Comparison of ENCODE assay signal across 18 cellular contexts in the genomic region with DNA sequence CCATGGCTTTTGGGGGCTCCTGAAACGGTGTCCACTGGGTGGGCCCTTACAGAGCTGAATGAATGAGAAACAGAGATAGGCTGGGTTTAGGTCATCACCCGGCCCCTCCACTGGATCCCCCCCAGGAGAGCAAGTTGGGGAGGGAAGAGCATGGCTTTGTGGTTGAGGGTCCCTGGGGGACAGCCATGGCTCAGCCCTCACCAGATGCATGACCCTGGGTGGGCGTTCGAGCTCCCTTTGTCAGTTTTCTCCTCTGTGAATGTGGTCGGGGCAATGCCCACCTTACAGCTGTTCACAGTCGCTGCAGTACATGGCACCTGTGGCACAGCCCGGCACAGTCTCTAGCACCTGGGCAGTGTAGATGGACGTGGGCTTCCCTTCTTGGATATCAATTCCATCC. TPM values are rescaled to one million over a fixed set of nuclear protein-coding genes. Genes with fewer than 3 reads are reported as not detected.
A peak's percentile ranks its signal among the peaks of the same experiment; 100 is the strongest.
DNase-seq lines count a peak whose midpoint lies in the region; ATAC-seq, FAIRE-seq and TF ChIP-seq lines count a peak whose summit lies in the region.
"Had no signal": no experiment of that assay in that cellular context is flagged by ENCODE, and none has a peak within 500 bp of the region (broad histone marks: within the 10 kb centered on the region; RNA-seq: fewer than 3 reads in every experiment).

No MANE protein-coding gene starts in this region.

- ATAC-seq in HG02759 (IDR thresholded peaks at IDR 0.05; ENCODE audit: unreplicated experiment) = no peak
- no peak for ATAC-seq in HepG2
- ATAC-seq: HCT116 had no signal

- no peak for TF ChIP-seq POLR2A in HepG2 (IDR thresholded peaks at IDR 0.05; ENCODE audit: insufficient read depth in 1 of 2, low read depth in 2 of 2, low read length in 2 of 2)

- no peak overlapping the region for H3K4me3 ChIP-seq in BLaER1 treated with 17β-estradiol and CSF1 and Interleukin-3, amounts not matched to agents 10 nM and 100 nM
- H3K4me3 ChIP-seq in osteoblast (ENCODE audit: insufficient read depth, low read length) = no peak overlapping the region
- H3K4me3 ChIP-seq in HepG2 (replicated peaks in 1 of 3; ENCODE audit: insufficient read depth in 1 of 3, low read depth in 2 of 3, low read length in 3 of 3) = no peak overlapping the region

- TF ChIP-seq EP300 in HepG2 (IDR thresholded peaks at IDR 0.05; ENCODE audit: low read depth in 2 of 2, low read length in 2 of 2) = no peak
- TF ChIP-seq EP300 in HepG2 (CRISPR knock-in tag; IDR thresholded peaks at IDR 0.05; ENCODE audit: borderline replicate concordance) = no peak

- in situ Hi-C loops in HepG2 (cut with HindIII; ENCODE audit: extremely low pct_ligation_motif_present, low pct_unique_long_range_greater_than_20kb) = no loop called here

- no peak for FAIRE-seq in HepG2 (lab: Jason Lieb, UNC)
- FAIRE-seq: HTR-8/SVneo had no signal

- H3K9ac ChIP-seq in BLaER1 treated with 17β-estradiol and CSF1 and Interleukin-3, amounts not matched to agents 10 nM and 100 nM = no peak overlapping the region
- no peak overlapping the region for H3K9ac ChIP-seq in HepG2 (ENCODE audit: insufficient read depth, low read depth, low read length)

- BruUV-seq in HepG2 (replicated peaks; lab: Mats Ljungman, UMichigan) = no TSS peak

- TF ChIP-seq CTCF in osteoblast (IDR thresholded peaks at IDR 0.05; ENCODE audit: extremely low read depth, low read depth, low read length) = no peak
- TF ChIP-seq CTCF in HepG2 (CRISPR knock-in tag; IDR thresholded peaks at IDR 0.05) = no peak

- CTCF ChIA-PET in HepG2 (lab: Yijun Ruan, JAX; ENCODE audit: low intra/inter-chr PET ratio, low total read pairs) = no interaction called here

- peaks cover 0 to 13% (median 3%) of the 10 kb centered on the region in 11 experiments; a peak in 7 of 22 replicates for H3K9me3 ChIP-seq in BLaER1 treated with 17β-estradiol and CSF1 and Interleukin-3, amounts not matched to agents 10 nM and 100 nM (replicated peaks in 1 of 11)
- H3K9me3 ChIP-seq in osteoblast (ENCODE audit: low read depth, low read length) (no peaks in the 10 kb centered on the region), HepG2 (ENCODE audit: low read length) (no peaks in the 10 kb centered on the region)
- H3K9me3 ChIP-seq: BE2C had no signal

- peak overlapping the region in 8 of 11 experiments; percentile 7 to 55 (median 21); a peak in 8 of 22 replicates for H3K4me2 ChIP-seq in BLaER1 treated with 17β-estradiol and CSF1 and Interleukin-3, amounts not matched to agents 10 nM and 100 nM
- H3K4me2 ChIP-seq in osteoblast (ENCODE audit: insufficient read depth, low read length) = no peak overlapping the region
- H3K4me2 ChIP-seq in HepG2 (ENCODE audit: low read depth, low read length) = no peak overlapping the region

- H2AFZ ChIP-seq in osteoblast (ENCODE audit: low read length) (no peak overlapping the region), HepG2 (ENCODE audit: low read length) (no peak overlapping the region)

- no peak overlapping the region for H3K27ac ChIP-seq in BLaER1 treated with 17β-estradiol and CSF1 and Interleukin-3, amounts not matched to agents 10 nM and 100 nM
- no peak overlapping the region for H3K27ac ChIP-seq in osteoblast (ENCODE audit: low read depth, low read length)
- H3K27ac ChIP-seq in HepG2 (ENCODE audit: extremely low read length, insufficient read depth, low read length) = no peak overlapping the region

- H3K27me3 ChIP-seq in BLaER1 treated with 17β-estradiol and CSF1 and Interleukin-3, amounts not matched to agents 10 nM and 100 nM = no peaks in the 10 kb centered on the region
- H3K27me3 ChIP-seq in osteoblast (ENCODE audit: insufficient read depth, low read length) (peaks cover 10% of the 10 kb centered on the region), HepG2 (ENCODE audit: control insufficient read depth in 1 of 2, insufficient read depth in 2 of 2, low read length in 2 of 2) (no peaks in the 10 kb centered on the region)
- H3K27me3 ChIP-seq: BE2C had no signal

- peak; percentile 3 for DNase-seq in AG20443 (ENCODE audit: low spot score)
- peak; percentile 30 for DNase-seq in ecto neural progenitor cell (ENCODE audit: low spot score)
- DNase-seq in osteoblast (ENCODE audit: insufficient read length, low spot score, missing footprints) = peak; percentile 14
- no peak for DNase-seq in midbrain (lab: John Stamatoyannopoulos, UW)
- DNase-seq in HepG2 (ENCODE audit: low spot score) = no peak
- DNase-seq: BE2C; CD4-positive, alpha-beta memory T cell; DMS79 treated with DMSO at 0.1 percent for 48 hours; GF-D8; GOT3; H7; HFFc6 had no signal

- intact Hi-C loops in HepG2 (cut with micrococcal nuclease; ENCODE audit: unreplicated experiment) = no loop called here

- no peak for TF ChIP-seq RAD21 in HepG2 (CRISPR knock-in tag; IDR thresholded peaks at IDR 0.05)

- H3K79me2 ChIP-seq in osteoblast (ENCODE audit: insufficient read depth, low read length) (no peaks in the 10 kb centered on the region), HepG2 (ENCODE audit: insufficient read depth, low read length) (no peaks in the 10 kb centered on the region)

- POLR2A ChIA-PET in HepG2 (lab: Yijun Ruan, JAX) = no interaction called here

- peaks cover 4 to 18% (median 11%) of the 10 kb centered on the region in 10 experiments; a peak in 17 of 20 replicates for H3K4me1 ChIP-seq in BLaER1 treated with 17β-estradiol and CSF1 and Interleukin-3, amounts not matched to agents 10 nM and 100 nM
- H3K4me1 ChIP-seq in osteoblast (ENCODE audit: insufficient read depth, low read length) = no peaks in the 10 kb centered on the region
- H3K4me1 ChIP-seq in HepG2 (ENCODE audit: insufficient read depth, low read length) = no peaks in the 10 kb centered on the region
- H3K4me1 ChIP-seq: BE2C had no signal

- WGBS in HepG2 (ENCODE audit: low lambda C conversion rate) = 24% methylated on average over 7 of the region's 8 CpGs

- no peaks in the 10 kb centered on the region; a peak in 1 of 22 replicates for H4K20me1 ChIP-seq in BLaER1 treated with 17β-estradiol and CSF1 and Interleukin-3, amounts not matched to agents 10 nM and 100 nM
- H4K20me1 ChIP-seq in osteoblast (ENCODE audit: insufficient read depth, low read length) (no peaks in the 10 kb centered on the region), HepG2 (ENCODE audit: insufficient read depth, low read length) (no peaks in the 10 kb centered on the region)

- no peaks in the 10 kb centered on the region for H3K36me3 ChIP-seq in BLaER1 treated with 17β-estradiol and CSF1 and Interleukin-3, amounts not matched to agents 10 nM and 100 nM
- no peaks in the 10 kb centered on the region for H3K36me3 ChIP-seq in osteoblast (ENCODE audit: insufficient read depth, low read length)
- H3K36me3 ChIP-seq in HepG2 (replicated peaks in 1 of 2; ENCODE audit: control insufficient read depth in 1 of 2, insufficient read depth in 2 of 2, low read length in 2 of 2) = no peaks in the 10 kb centered on the region
- H3K36me3 ChIP-seq: BE2C had no signal

TF ChIP-seq in HepG2, 621 proteins besides CTCF, POLR2A, EP300 and RAD21 (continues in another document):
- no peak for TF ChIP-seq ZFYVE20 (CRISPR knock-in tag; IDR thresholded peaks at IDR 0.05; ENCODE audit: borderline replicate concordance, low read depth)
- TF ChIP-seq HOXD1 (CRISPR knock-in tag; IDR thresholded peaks at IDR 0.05) = no peak
- no peak for TF ChIP-seq ATM (IDR thresholded peaks at IDR 0.05; ENCODE audit: borderline replicate concordance)
- no peak for TF ChIP-seq ZNF501 (CRISPR knock-in tag; IDR thresholded peaks at IDR 0.05)
- TF ChIP-seq, protein P1, sequence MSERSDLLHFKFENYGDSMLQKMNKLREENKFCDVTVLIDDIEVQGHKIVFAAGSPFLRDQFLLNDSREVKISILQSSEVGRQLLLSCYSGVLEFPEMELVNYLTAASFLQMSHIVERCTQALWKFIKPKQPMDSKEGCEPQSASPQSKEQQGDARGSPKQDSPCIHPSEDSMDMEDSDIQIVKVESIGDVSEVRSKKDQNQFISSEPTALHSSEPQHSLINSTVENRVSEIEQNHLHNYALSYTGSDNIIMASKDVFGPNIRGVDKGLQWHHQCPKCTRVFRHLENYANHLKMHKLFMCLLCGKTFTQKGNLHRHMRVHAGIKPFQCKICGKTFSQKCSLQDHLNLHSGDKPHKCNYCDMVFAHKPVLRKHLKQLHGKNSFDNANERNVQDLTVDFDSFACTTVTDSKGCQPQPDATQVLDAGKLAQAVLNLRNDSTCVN (CRISPR knock-in tag; IDR thresholded peaks at IDR 0.05; ENCODE audit: borderline replicate concordance) = no peak
- TF ChIP-seq ZBTB7B (CRISPR knock-in tag; IDR thresholded peaks at IDR 0.05) = no peak
- no peak for TF ChIP-seq ZNF121 (CRISPR knock-in tag; IDR thresholded peaks at IDR 0.05)
- TF ChIP-seq FOXO1 (CRISPR knock-in tag; IDR thresholded peaks at IDR 0.05) = no peak

RNA-seq across cellular contexts. Expression of a gene that starts 40.6 kb away (rescaled TPM):
- total RNA-seq in osteoblast (288 and 358 TPM in 2 replicates), HepG2 (2016; rRNA removed; fragmentation: Illumina TruSeq; extraction: Trizol) (not detected in 2 replicates)
- total RNA-seq in HepG2 (2016; cell fraction: cytosol; rRNA removed; fragmentation: Illumina TruSeq; extraction: Trizol; ENCODE audit: low read depth) = not detected in 2 replicates
- not detected in 2 replicates for total RNA-seq in HepG2 (2016; cell fraction: insoluble cytoplasmic fraction; rRNA removed; fragmentation: Illumina TruSeq; extraction: Trizol)
- not detected in 2 replicates for total RNA-seq in HepG2 (2016; cell fraction: membrane; rRNA removed; fragmentation: Illumina TruSeq; extraction: Trizol)
- total RNA-seq in HepG2 (2016; cell fraction: nucleus; rRNA removed; fragmentation: Illumina TruSeq; extraction: Trizol) = not detected in 2 replicates
- polyA plus RNA-seq in HepG2 (2011; rRNA removed) = not detected in 2 replicates
- 0.05 TPM in 1 of 2 replicates, not detected in the other for polyA plus RNA-seq in HepG2 (2011; cell fraction: cytosol; rRNA removed)
- 0.40 TPM in 1 of 2 replicates, not detected in the other for polyA plus RNA-seq in HepG2 (2011; cell fraction: nucleus; rRNA removed)
- polyA plus RNA-seq in HepG2 (2012) = not detected in 2 replicates
- polyA plus RNA-seq in HepG2 (2016; cell fraction: cytosol; fragmentation: Illumina TruSeq; extraction: Trizol; ENCODE audit: low read depth) = not detected in 2 replicates
- not detected in 2 replicates for polyA plus RNA-seq in HepG2 (2016; cell fraction: insoluble cytoplasmic fraction; fragmentation: Illumina TruSeq; extraction: Trizol; ENCODE audit: low read depth)
- not detected in 2 replicates for polyA plus RNA-seq in HepG2 (2016; cell fraction: membrane; fragmentation: Illumina TruSeq; extraction: Trizol; ENCODE audit: low read depth)
- polyA plus RNA-seq in HepG2 (2016; cell fraction: nucleus; fragmentation: Illumina TruSeq; extraction: Trizol; ENCODE audit: insufficient read depth, low read depth) = not detected in 2 replicates
- not detected in 2 replicates for polyA minus RNA-seq in HepG2 (2011; rRNA and poly(A)+ RNA removed; ENCODE audit: low replicate concordance)
- not detected in 2 replicates for polyA minus RNA-seq in HepG2 (2011; cell fraction: cytosol; rRNA and poly(A)+ RNA removed)
- not detected in 2 replicates for polyA minus RNA-seq in HepG2 (2011; cell fraction: nucleus; rRNA and poly(A)+ RNA removed)
- total RNA-seq: A172; CD4-positive, alpha-beta memory T cell had no signal
- polyA plus RNA-seq: CD14-positive monocyte; CD4-positive, alpha-beta memory T cell had no signal

Comparison
In these comparisons a context has a peak if more than half of its experiments do, and no peak if none do; other contexts are left out.
1. DNase-seq: peak in AG20443 (single experiment), ecto neural progenitor cell (single experiment) and osteoblast (single experiment); none in midbrain (single experiment) and HepG2 (single experiment).
2. H3K4me2 ChIP-seq: peak in BLaER1 treated with 17β-estradiol and CSF1 and Interleukin-3, amounts not matched to agents 10 nM and 100 nM (8 of 11); none in osteoblast (single experiment) and HepG2 (single experiment).
3. RNA of a gene that starts 40.6 kb away (total RNA-seq): 288 to 358 TPM in osteoblast; not detected in HepG2; every median in the first group is over 100 times any median in the second.